ENCODE assay signal across 1 cellular context in genomic region chr4:123786955-123787354, GRCh38.
TF ChIP-seq lines count a peak whose summit lies in the region.

No MANE protein-coding gene starts in this region.

TF ChIP-seq in GM12878, 131 proteins besides CTCF, POLR2A, EP300 and RAD21:
- TF ChIP-seq CUX1 (IDR thresholded peaks at IDR 0.05; ENCODE audit: insufficient replicate concordance, low read depth, low read length) (no peak), PML (IDR thresholded peaks at IDR 0.05; ENCODE audit: low read length) (no peak), ZBTB11 (CRISPR knock-in tag; IDR thresholded peaks at IDR 0.05) (no peak), MXI1 (IDR thresholded peaks at IDR 0.05; ENCODE audit: low read depth, low read length) (no peak), ATF2 (IDR thresholded peaks at IDR 0.05; ENCODE audit: low read length) (no peak), MAX (IDR thresholded peaks at IDR 0.05; ENCODE audit: low read depth, low read length) (no peak), NRF1 (conservative IDR thresholded peaks at IDR 0.05; ENCODE audit: low read depth, low read length) (no peak), YY1 (IDR thresholded peaks at IDR 0.05; ENCODE audit: low read depth, low read length) (no peak), RB1 (IDR thresholded peaks at IDR 0.05; ENCODE audit: borderline replicate concordance) (no peak), POLR2AphosphoS5 (IDR thresholded peaks at IDR 0.05; ENCODE audit: low read length) (no peak), KLF5 (IDR thresholded peaks at IDR 0.05; ENCODE audit: partially characterized antibody) (no peak), TARDBP (IDR thresholded peaks at IDR 0.05; ENCODE audit: borderline replicate concordance) (no peak), ATF3 (IDR thresholded peaks at IDR 0.05; ENCODE audit: borderline replicate concordance, extremely low read depth, low read depth, low read length) (no peak), PAX5 (IDR thresholded peaks at IDR 0.05; ENCODE audit: borderline replicate concordance, low read depth, low read length) (no peak), ZBTB33 (IDR thresholded peaks at IDR 0.05) (no peak), SREBF1 (IDR thresholded peaks at IDR 0.05; ENCODE audit: low read length) (no peak), CHD1 (IDR thresholded peaks at IDR 0.05; ENCODE audit: low read depth, low read length) (no peak), USF2 (IDR thresholded peaks at IDR 0.05; ENCODE audit: borderline replicate concordance, low read depth, low read length) (no peak), CHD2 (IDR thresholded peaks at IDR 0.05; ENCODE audit: borderline replicate concordance, low read depth, low read length) (no peak)
